In genomic region chr6:147507162-147508072, GRCh38 we compare ENCODE assay signal across 8 cellular contexts. TPM values are rescaled to one million over a fixed set of nuclear protein-coding genes. Genes with fewer than 3 reads are reported as not detected.
DNase-seq lines count a peak whose midpoint lies in the region; ATAC-seq and TF ChIP-seq lines count a peak whose summit lies in the region.

No MANE protein-coding gene starts in this region.

- intact Hi-C loops in heart left ventricle (cut with DNase I), result loop anchor here (1.0 to 10.0 kb wide), 13 partner anchors 143 to 960 kb away; no protein-coding TSS in a partner anchor

- TF ChIP-seq CTCF in heart left ventricle (IDR thresholded peaks at IDR 0.05), result no peak

- 1% methylated on average over 49 to 57 of the region's 57 CpGs for WGBS in heart left ventricle, 4 donors

- DNase-seq in ELF-1 (ENCODE audit: low read depth, low spot score) (peak; percentile 32), heart left ventricle (peak in 3 of 5 donors; percentile 9 to 32 (median 23)), retina (peak; percentile 70), NCI-H2107 treated with DMSO at 0.1 percent for 48 hours (lab: John Stamatoyannopoulos, UW; ENCODE audit: unreplicated experiment) (no peak)
- DNase-seq in activated T-cell treated with anti-CD3 and anti-CD28 coated beads, Interleukin-2, amount 50 U/mL, for 48 hours, result peak; percentile 34 to 36

- H3K27me3 ChIP-seq in HUES48 (ENCODE audit: control insufficient read depth, insufficient read depth, low read length), result peaks cover 95% of the 10 kb centered on the region
- H3K27me3 ChIP-seq in heart left ventricle, result peaks cover 0 to 70% (median 4%) of the 10 kb centered on the region in 9 donors

- H3K9me3 ChIP-seq in HUES48 (ENCODE audit: control insufficient read depth, insufficient read depth, low read length) (no peaks in the 10 kb centered on the region), heart left ventricle (no peaks in the 10 kb centered on the region)

- peaks cover 25% of the 10 kb centered on the region for H3K4me1 ChIP-seq in HUES48 (ENCODE audit: control insufficient read depth, insufficient read depth, low read length)
- H3K4me1 ChIP-seq in heart left ventricle, result peaks cover 0 to 35% (median 13%) of the 10 kb centered on the region in 12 donors

- H3K36me3 ChIP-seq in HUES48 (ENCODE audit: control insufficient read depth, insufficient read depth, low read length), result no peaks in the 10 kb centered on the region
- H3K36me3 ChIP-seq in heart left ventricle, result no peaks in the 10 kb centered on the region

- TF ChIP-seq POLR2A in heart left ventricle (IDR thresholded peaks at IDR 0.05), result no peak

- H3K27ac ChIP-seq in HUES48 (ENCODE audit: low read depth, low read length) (no peak overlapping the region), heart left ventricle (peak overlapping the region in 8 of 12 donors; percentile 20 to 70 (median 60))

- ATAC-seq in heart left ventricle (peak in 3 of 4 donors; percentile 8 to 50 (median 33)), HG02763 (IDR thresholded peaks at IDR 0.05; ENCODE audit: unreplicated experiment) (no peak), HG03108 (IDR thresholded peaks at IDR 0.05; ENCODE audit: unreplicated experiment) (no peak)

- H3K9ac ChIP-seq in HUES48 (ENCODE audit: low read depth, low read length), result no peak overlapping the region

- H3K4me3 ChIP-seq in HUES48 (ENCODE audit: low read depth, low read length) (peak overlapping the region; percentile 72), heart left ventricle (peak overlapping the region; percentile 56 to 85 (median 66))

RNA-seq across cellular contexts. Expression of gene SAMD5, which starts 1.1 kb away (rescaled TPM):
- 1 to 10 TPM in 3 of 9 donors, under 1 TPM in 6; 0.35 to 1.5 (median 0.88) TPM for total RNA-seq in heart left ventricle
- under 1 TPM; 0.15 to 0.54 TPM for polyA plus RNA-seq in heart left ventricle

Comparison
In these comparisons a context has a peak if more than half of its experiments do, and no peak if none do; other contexts are left out.
1. ATAC-seq: peak in heart left ventricle (3 of 4); none in HG02763 (single experiment) and HG03108 (single experiment).